In the genomic region with DNA sequence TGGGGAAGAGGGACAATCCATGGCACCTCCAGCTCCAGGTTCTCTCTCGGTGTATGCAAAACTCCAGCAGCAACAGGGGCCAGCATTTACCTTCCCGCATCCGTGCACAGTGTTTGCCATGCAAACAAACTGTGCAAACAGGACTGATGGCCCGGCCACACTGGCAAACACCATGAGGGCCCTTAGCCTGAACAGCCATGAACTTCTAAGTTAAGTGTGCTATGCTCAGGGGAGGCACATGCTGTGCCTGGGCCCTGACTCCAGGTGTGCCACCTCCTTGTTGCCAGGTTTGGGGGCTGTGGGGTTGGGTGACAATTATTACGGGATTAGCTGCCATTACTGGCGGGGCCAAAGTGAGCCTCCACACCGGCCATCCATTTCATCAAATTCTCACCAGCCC, we compare ENCODE assay signal across 24 cellular contexts. TPM values are rescaled to one million over a fixed set of nuclear protein-coding genes. Genes with fewer than 3 reads are reported as not detected.
DNase-seq lines count a peak whose midpoint lies in the region; ATAC-seq, FAIRE-seq and TF ChIP-seq lines count a peak whose summit lies in the region.
"Had no signal": no experiment of that assay in that cellular context is flagged by ENCODE, and none has a peak within 500 bp of the region (broad histone marks: within the 10 kb centered on the region; RNA-seq: fewer than 3 reads in every experiment).

No MANE protein-coding gene starts in this region.

- no peak overlapping the region for H3K4me3 Mint-ChIP-seq in naive thymus-derived CD8-positive, alpha-beta T cell
- H3K4me3 Mint-ChIP-seq: activated CD8-positive, alpha-beta T cell treated with anti-CD3 and anti-CD28 coated beads for 36 hours; activated naive CD8-positive, alpha-beta T cell treated with anti-CD3 and anti-CD28 coated beads, Interleukin-2, amount 10 ng/mL, durations not matched to agents 7 days and 5 days; B cell; H9; naive B cell; stimulated activated memory B cell treated with anti-CD40 and anti-IgM and Interleukin-4, amounts not matched to agents 10 μg/mL and 1 μg/mL and 100 μg/mL, for 72 hours had no signal

- no peaks in the 10 kb centered on the region for H3K4me1 ChIP-seq in colonic mucosa
- peaks cover 0 to 2% of the 10 kb centered on the region in 2 donors for H3K4me1 ChIP-seq in small intestine (ENCODE audit: control insufficient read depth in 2 of 2, insufficient read depth in 1 of 2, low read depth in 1 of 2, low read length in 1 of 2)

- H3K27ac Mint-ChIP-seq in naive thymus-derived CD8-positive, alpha-beta T cell, result peak overlapping the region in 2 of 10 donors; percentile 26 to 36
- H3K27ac Mint-ChIP-seq: activated CD8-positive, alpha-beta T cell treated with anti-CD3 and anti-CD28 coated beads for 36 hours; activated naive CD8-positive, alpha-beta T cell treated with anti-CD3 and anti-CD28 coated beads, Interleukin-2, amount 10 ng/mL, durations not matched to agents 7 days and 5 days; B cell; H9; stimulated activated memory B cell treated with anti-CD40 and anti-IgM and Interleukin-4, amounts not matched to agents 10 μg/mL and 1 μg/mL and 100 μg/mL, for 72 hours had no signal

- 0 out of 2 replicates have a peak overlapping the region, but pooled peaks have one; percentile 19 for H3K4me3 ChIP-seq in LNCaP clone FGC (ENCODE audit: low read depth, low read length)
- no peak overlapping the region for H3K4me3 ChIP-seq in colonic mucosa
- H3K4me3 ChIP-seq in small intestine (ENCODE audit: low read depth in 1 of 2, low read length in 2 of 2), result no peak overlapping the region
- H3K4me3 ChIP-seq: spleen, thyroid gland had no signal

- no peak for ATAC-seq in naive thymus-derived CD8-positive, alpha-beta T cell
- ATAC-seq in HG03354 (IDR thresholded peaks at IDR 0.05; ENCODE audit: poor library complexity, severe bottlenecking, unreplicated experiment), result no peak
- ATAC-seq: activated CD8-positive, alpha-beta T cell treated with anti-CD3 and anti-CD28 coated beads for 36 hours; esophagus mucosa; stimulated activated memory B cell treated with anti-CD40 and anti-IgM and Interleukin-4, amounts not matched to agents 10 μg/mL and 1 μg/mL and 100 μg/mL, for 72 hours had no signal

- H3K27ac ChIP-seq in colonic mucosa, result no peak overlapping the region
- no peak overlapping the region for H3K27ac ChIP-seq in small intestine (ENCODE audit: low read depth in 1 of 2, low read length in 1 of 2)
- H3K27ac ChIP-seq: spleen, thyroid gland, WERI-Rb-1 had no signal

- peaks cover 9 to 44% (median 32%) of the 10 kb centered on the region in 4 donors for H3K4me1 Mint-ChIP-seq in naive thymus-derived CD8-positive, alpha-beta T cell
- H3K4me1 Mint-ChIP-seq: stimulated activated memory B cell treated with anti-CD40 and anti-IgM and Interleukin-4, amounts not matched to agents 10 μg/mL and 1 μg/mL and 100 μg/mL, for 72 hours had no signal

- intact Hi-C loops in colonic mucosa (cut with DNase I), result no loop called here

- WGBS in small intestine, 3 donors, result 61 to 80% (median 73%) methylated on average over 7 of the region's 7 CpGs

- no peak for FAIRE-seq in small intestine (lab: Jason Lieb, UNC)
- FAIRE-seq: GM18507 had no signal

- no peaks in the 10 kb centered on the region for H3K36me3 Mint-ChIP-seq in naive thymus-derived CD8-positive, alpha-beta T cell
- H3K36me3 Mint-ChIP-seq: activated naive CD8-positive, alpha-beta T cell treated with anti-CD3 and anti-CD28 coated beads, Interleukin-2, amount 10 ng/mL, durations not matched to agents 7 days and 5 days; naive B cell; stimulated activated memory B cell treated with anti-CD40 and anti-IgM and Interleukin-4, amounts not matched to agents 10 μg/mL and 1 μg/mL and 100 μg/mL, for 72 hours had no signal

- H3K36me3 ChIP-seq in colonic mucosa (no peaks in the 10 kb centered on the region), small intestine (ENCODE audit: control insufficient read depth in 2 of 2, insufficient read depth in 2 of 2, low read length in 2 of 2) (no peaks in the 10 kb centered on the region)
- H3K36me3 ChIP-seq: spleen, thyroid gland, WERI-Rb-1 had no signal

- DNase-seq in LNCaP clone FGC (ENCODE audit: low read depth) (peak; percentile 81), NCI-H345 treated with DMSO at 0.1 percent for 48 hours (lab: John Stamatoyannopoulos, UW; ENCODE audit: unreplicated experiment) (peak; percentile 67), colonic mucosa (peak; percentile 35), small intestine (peak; percentile 33), GM13976 (ENCODE audit: low spot score) (no peak)
- DNase-seq in central memory CD4-positive, alpha-beta T cell, result no peak
- no peak for DNase-seq in naive thymus-derived CD8-positive, alpha-beta T cell
- DNase-seq: activated CD8-positive, alpha-beta T cell treated with anti-CD3 and anti-CD28 coated beads for 36 hours; activated naive CD8-positive, alpha-beta T cell treated with anti-CD3 and anti-CD28 coated beads, Interleukin-2, amount 10 ng/mL, durations not matched to agents 7 days and 5 days; activated T-cell treated with anti-CD3 and anti-CD28 coated beads, Interleukin-2, amount 50 U/mL, for 48 hours; DMS 273 treated with DMSO at 0.1 percent for 48 hours; H9; naive B cell; posterior cingulate gyrus; spleen; WERI-Rb-1 had no signal

- H3K9me3 ChIP-seq in colonic mucosa (no peaks in the 10 kb centered on the region), small intestine (ENCODE audit: control insufficient read depth, low read depth) (no peaks in the 10 kb centered on the region)
- H3K9me3 ChIP-seq: spleen, thyroid gland had no signal

- TF ChIP-seq CTCF in LNCaP clone FGC (IDR thresholded peaks at IDR 0.05; ENCODE audit: control insufficient read depth, extremely low read depth, insufficient read depth) (no peak), colonic mucosa (IDR thresholded peaks at IDR 0.05) (no peak), GM13976 (IDR thresholded peaks at IDR 0.05; ENCODE audit: borderline replicate concordance, control extremely low read depth, extremely low read depth, insufficient read depth, missing control alignments) (no peak)

- in situ Hi-C loops in GM13976 (cut with MboI; ENCODE audit: low sequenced_read_pairs, unreplicated experiment), result no loop called here

- H3K9ac ChIP-seq in colonic mucosa (ENCODE audit: low read depth in 2 of 2, low read length in 2 of 2), result no peak overlapping the region

- POLR2A ChIA-PET in naive thymus-derived CD8-positive, alpha-beta T cell (lab: Charles Lee), result interaction anchor here (1.4 kb wide), 1 partner anchor 170 kb away, joined by 3 read pairs; no protein-coding TSS in a partner anchor

- H3K27me3 ChIP-seq in colonic mucosa, result no peaks in the 10 kb centered on the region
- no peaks in the 10 kb centered on the region for H3K27me3 ChIP-seq in small intestine (ENCODE audit: control insufficient read depth in 2 of 2, insufficient read depth in 2 of 2, low read length in 2 of 2)
- H3K27me3 ChIP-seq: spleen, thyroid gland had no signal

- H3K27me3 Mint-ChIP-seq in naive thymus-derived CD8-positive, alpha-beta T cell, result no peaks in the 10 kb centered on the region
- H3K27me3 Mint-ChIP-seq: activated CD8-positive, alpha-beta T cell treated with anti-CD3 and anti-CD28 coated beads for 36 hours; activated naive CD8-positive, alpha-beta T cell treated with anti-CD3 and anti-CD28 coated beads, Interleukin-2, amount 10 ng/mL, durations not matched to agents 7 days and 5 days had no signal

- H3K9me3 Mint-ChIP-seq in naive thymus-derived CD8-positive, alpha-beta T cell, result no peaks in the 10 kb centered on the region
- H3K9me3 Mint-ChIP-seq: activated CD8-positive, alpha-beta T cell treated with anti-CD3 and anti-CD28 coated beads for 36 hours; activated naive CD8-positive, alpha-beta T cell treated with anti-CD3 and anti-CD28 coated beads, Interleukin-2, amount 10 ng/mL, durations not matched to agents 7 days and 5 days; H9; naive B cell; stimulated activated memory B cell treated with anti-CD40 and anti-IgM and Interleukin-4, amounts not matched to agents 10 μg/mL and 1 μg/mL and 100 μg/mL, for 72 hours had no signal

RNA-seq across cellular contexts. Expression of a gene that starts 57.5 kb away (rescaled TPM):
- 1 to 10 TPM; 2.4 to 3.3 TPM for total RNA-seq in colonic mucosa
- under 1 TPM; 0.22 to 0.97 (median 0.81) TPM for polyA plus RNA-seq in small intestine
- 1 to 10 TPM; 4.0 to 4.9 TPM for total RNA-seq in naive thymus-derived CD8-positive, alpha-beta T cell
- polyA plus RNA-seq in naive thymus-derived CD8-positive, alpha-beta T cell, result 1 to 10 TPM in 1 of 3 donors, under 1 TPM in 2; 0.40 to 1.5 (median 0.40) TPM
- total RNA-seq: bronchial epithelial cell, LHCN-M2 had no signal

Comparison
In these comparisons a context has a peak if more than half of its experiments do, and no peak if none do; other contexts are left out.
1. DNase-seq: peak in LNCaP clone FGC (single experiment), NCI-H345 treated with DMSO at 0.1 percent for 48 hours (single experiment), colonic mucosa (single experiment) and small intestine (single experiment); none in central memory CD4-positive, alpha-beta T cell (single experiment), naive thymus-derived CD8-positive, alpha-beta T cell (0 of 10) and GM13976 (single experiment).